In the genomic region with DNA sequence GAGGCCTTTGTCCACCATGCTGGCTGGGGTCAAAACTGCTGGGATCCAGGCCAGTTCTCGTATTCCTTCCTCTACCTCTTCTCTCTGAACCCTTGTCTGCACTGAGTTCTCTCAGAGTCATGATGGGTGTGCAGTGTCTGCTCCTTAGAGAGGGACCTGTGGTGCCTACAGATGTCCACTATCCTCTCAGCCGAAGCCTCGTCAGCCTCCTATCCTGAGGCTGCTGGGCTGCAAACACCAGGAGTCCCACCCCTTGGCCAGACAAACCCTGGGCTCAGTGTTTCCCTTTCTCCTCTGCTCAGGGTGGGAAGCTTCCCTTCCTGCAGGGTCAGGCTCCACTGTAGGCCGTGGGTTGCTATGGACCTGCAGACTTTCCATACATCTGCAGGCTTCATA, we compare ENCODE assay signal across 10 cellular contexts. TPM values are rescaled to one million over a fixed set of nuclear protein-coding genes. Genes with fewer than 3 reads are reported as not detected.
DNase-seq lines count a peak whose midpoint lies in the region; ATAC-seq and TF ChIP-seq lines count a peak whose summit lies in the region.
"Had no signal": no experiment of that assay in that cellular context is flagged by ENCODE, and none has a peak within 500 bp of the region (broad histone marks: within the 10 kb centered on the region; RNA-seq: fewer than 3 reads in every experiment).

No MANE protein-coding gene starts in this region.

- H3K9me3 Mint-ChIP-seq in activated CD8-positive, alpha-beta memory T cell treated with anti-CD3 and anti-CD28 coated beads, Interleukin-2, amount 10 ng/mL, durations not matched to agents 7 days and 5 days (ENCODE audit: low read depth), result no peaks in the 10 kb centered on the region
- no peaks in the 10 kb centered on the region for H3K9me3 Mint-ChIP-seq in activated naive CD8-positive, alpha-beta T cell treated with anti-CD3 and anti-CD28 coated beads, Interleukin-2, amount 10 ng/mL, durations not matched to agents 7 days and 5 days

- peaks cover 52% of the 10 kb centered on the region for H3K36me3 Mint-ChIP-seq in activated CD8-positive, alpha-beta memory T cell treated with anti-CD3 and anti-CD28 coated beads, Interleukin-2, amount 10 ng/mL, durations not matched to agents 7 days and 5 days
- H3K36me3 Mint-ChIP-seq in activated naive CD8-positive, alpha-beta T cell treated with anti-CD3 and anti-CD28 coated beads, Interleukin-2, amount 10 ng/mL, durations not matched to agents 7 days and 5 days, result peaks cover 33% of the 10 kb centered on the region

- intact Hi-C loops in lower lobe of right lung (cut with DNase I), result no loop called here

- H3K27ac Mint-ChIP-seq in activated CD8-positive, alpha-beta memory T cell treated with anti-CD3 and anti-CD28 coated beads, Interleukin-2, amount 10 ng/mL, durations not matched to agents 7 days and 5 days, result peak overlapping the region; percentile 97
- peak overlapping the region; percentile 99 for H3K27ac Mint-ChIP-seq in activated naive CD8-positive, alpha-beta T cell treated with anti-CD3 and anti-CD28 coated beads, Interleukin-2, amount 10 ng/mL, durations not matched to agents 7 days and 5 days

- peaks cover 56% of the 10 kb centered on the region for H3K4me1 Mint-ChIP-seq in activated CD8-positive, alpha-beta memory T cell treated with anti-CD3 and anti-CD28 coated beads, Interleukin-2, amount 10 ng/mL, durations not matched to agents 7 days and 5 days
- H3K4me1 Mint-ChIP-seq in activated naive CD8-positive, alpha-beta T cell treated with anti-CD3 and anti-CD28 coated beads, Interleukin-2, amount 10 ng/mL, durations not matched to agents 7 days and 5 days, result peaks cover 35% of the 10 kb centered on the region

- peaks cover 8% of the 10 kb centered on the region for H3K36me3 ChIP-seq in lower lobe of right lung
- H3K36me3 ChIP-seq in thoracic aorta, result no peaks in the 10 kb centered on the region

- H3K4me1 ChIP-seq in lower lobe of right lung (peaks cover 56% of the 10 kb centered on the region), thoracic aorta (ENCODE audit: control insufficient read depth in 1 of 2, low read depth in 2 of 2) (peaks cover 0 to 3% of the 10 kb centered on the region in 2 donors)

- peak overlapping the region; percentile 65 for H3K4me3 ChIP-seq in lower lobe of right lung
- H3K4me3 ChIP-seq in thoracic aorta, result peak overlapping the region; percentile 72

- no peak for DNase-seq in activated CD8-positive, alpha-beta memory T cell treated with anti-CD3 and anti-CD28 coated beads, Interleukin-2, amount 10 ng/mL, durations not matched to agents 7 days and 5 days
- no peak for DNase-seq in activated CD8-positive, alpha-beta memory T cell treated with anti-CD3 and anti-CD28 coated beads for 24 hours
- no peak for DNase-seq in activated naive CD8-positive, alpha-beta T cell treated with anti-CD3 and anti-CD28 coated beads, Interleukin-2, amount 10 ng/mL, durations not matched to agents 7 days and 5 days
- no peak for DNase-seq in lower lobe of right lung
- no peak for DNase-seq in thoracic aorta (ENCODE audit: low spot score)
- no peak for DNase-seq in NCI-H446 treated with DMSO at 0.1 percent for 48 hours (lab: John Stamatoyannopoulos, UW)
- DNase-seq in T-helper 9 cell, result no peak
- DNase-seq: ACHN, NCI-H82 had no signal

- H3K27ac ChIP-seq in lower lobe of right lung, result peak overlapping the region; percentile 88
- peak overlapping the region in 1 of 2 donors; percentile 55 for H3K27ac ChIP-seq in thoracic aorta

- H3K27me3 Mint-ChIP-seq in activated CD8-positive, alpha-beta memory T cell treated with anti-CD3 and anti-CD28 coated beads, Interleukin-2, amount 10 ng/mL, durations not matched to agents 7 days and 5 days, result no peaks in the 10 kb centered on the region
- no peaks in the 10 kb centered on the region for H3K27me3 Mint-ChIP-seq in activated naive CD8-positive, alpha-beta T cell treated with anti-CD3 and anti-CD28 coated beads, Interleukin-2, amount 10 ng/mL, durations not matched to agents 7 days and 5 days

- CTCF ChIA-PET in activated CD8-positive, alpha-beta memory T cell treated with anti-CD3 and anti-CD28 coated beads, Interleukin-2, amount 10 ng/mL, durations not matched to agents 7 days and 5 days (lab: Charles Lee), result interaction anchor here (0.6 to 5.1 kb wide), 5 partner anchors 8 to 188 kb away, joined by 3 to 71 read pairs (median 8); a partner anchor contains a TSS

- H3K27me3 ChIP-seq in lower lobe of right lung (ENCODE audit: low read depth) (no peaks in the 10 kb centered on the region), thoracic aorta (replicated peaks; ENCODE audit: insufficient read depth) (no peaks in the 10 kb centered on the region)

- peak overlapping the region; percentile 98 for H3K4me3 Mint-ChIP-seq in activated CD8-positive, alpha-beta memory T cell treated with anti-CD3 and anti-CD28 coated beads, Interleukin-2, amount 10 ng/mL, durations not matched to agents 7 days and 5 days
- H3K4me3 Mint-ChIP-seq in activated naive CD8-positive, alpha-beta T cell treated with anti-CD3 and anti-CD28 coated beads, Interleukin-2, amount 10 ng/mL, durations not matched to agents 7 days and 5 days, result peak overlapping the region; percentile 98

- ATAC-seq in activated CD8-positive, alpha-beta memory T cell treated with anti-CD3 and anti-CD28 coated beads, Interleukin-2, amount 10 ng/mL, durations not matched to agents 7 days and 5 days, result no peak
- ATAC-seq in activated naive CD8-positive, alpha-beta T cell treated with anti-CD3 and anti-CD28 coated beads, Interleukin-2, amount 10 ng/mL, durations not matched to agents 7 days and 5 days (ENCODE audit: low read depth), result no peak
- ATAC-seq in lower lobe of right lung (no peak), thoracic aorta (ENCODE audit: insufficient number of reproducible peaks, low FRiP score, low read depth) (no peak), HG02759 (IDR thresholded peaks at IDR 0.05; ENCODE audit: unreplicated experiment) (no peak)

- H3K9me3 ChIP-seq in lower lobe of right lung, result no peaks in the 10 kb centered on the region
- H3K9me3 ChIP-seq in thoracic aorta, result no peaks in the 10 kb centered on the region

- POLR2A ChIA-PET in activated naive CD8-positive, alpha-beta T cell treated with anti-CD3 and anti-CD28 coated beads, Interleukin-2, amount 10 ng/mL, durations not matched to agents 7 days and 5 days (lab: Charles Lee), result interaction anchor here (3.4 to 4.2 kb wide), 2 partner anchors 14 to 19 kb away, joined by 33 to 123 read pairs; no protein-coding TSS in a partner anchor

- TF ChIP-seq CTCF in lower lobe of right lung (IDR thresholded peaks at IDR 0.05), result no peak
- no peak for TF ChIP-seq CTCF in thoracic aorta (IDR thresholded peaks at IDR 0.05)

RNA-seq across cellular contexts. Expression of a gene that starts 2.3 kb away (rescaled TPM):
- 100 to 1,000 TPM; 140 to 152 TPM for total RNA-seq in activated CD8-positive, alpha-beta memory T cell treated with anti-CD3 and anti-CD28 coated beads, Interleukin-2, amount 10 ng/mL, durations not matched to agents 7 days and 5 days
- total RNA-seq in activated naive CD8-positive, alpha-beta T cell treated with anti-CD3 and anti-CD28 coated beads, Interleukin-2, amount 10 ng/mL, durations not matched to agents 7 days and 5 days, result 100 to 1,000 TPM; 129 to 135 TPM
- total RNA-seq in lower lobe of right lung, result 32.0 TPM
- 10 to 100 TPM; 24.2 to 49.7 TPM for total RNA-seq in thoracic aorta

RNA-seq across cellular contexts. Expression of a gene that starts 30.0 kb away (rescaled TPM):
- not detected for total RNA-seq in activated CD8-positive, alpha-beta memory T cell treated with anti-CD3 and anti-CD28 coated beads, Interleukin-2, amount 10 ng/mL, durations not matched to agents 7 days and 5 days
- total RNA-seq in activated naive CD8-positive, alpha-beta T cell treated with anti-CD3 and anti-CD28 coated beads, Interleukin-2, amount 10 ng/mL, durations not matched to agents 7 days and 5 days, result not detected
- total RNA-seq in lower lobe of right lung (not detected), thoracic aorta (not detected)

RNA-seq across cellular contexts. Expression of a gene that starts 49.4 kb away (rescaled TPM):
- total RNA-seq in activated CD8-positive, alpha-beta memory T cell treated with anti-CD3 and anti-CD28 coated beads, Interleukin-2, amount 10 ng/mL, durations not matched to agents 7 days and 5 days, result not detected
- total RNA-seq in activated naive CD8-positive, alpha-beta T cell treated with anti-CD3 and anti-CD28 coated beads, Interleukin-2, amount 10 ng/mL, durations not matched to agents 7 days and 5 days, result not detected
- 1.7 TPM for total RNA-seq in lower lobe of right lung
- total RNA-seq in thoracic aorta, result 1 to 10 TPM in 1 of 2 donors, under 1 TPM in 1; 0.81 to 3.6 TPM
